ENCODE assay signal across 8 cellular contexts in genomic region chr19:46634045-46634655, GRCh38. TPM values are rescaled to one million over a fixed set of nuclear protein-coding genes. Genes with fewer than 3 reads are reported as not detected.
DNase-seq lines count a peak whose midpoint lies in the region; ATAC-seq and TF ChIP-seq lines count a peak whose summit lies in the region.

No MANE protein-coding gene starts in this region.

- peak; percentile 86 for DNase-seq in A673 (ENCODE audit: low spot score)
- DNase-seq in SK-N-SH = peak; percentile 90
- peak; percentile 85 to 88 for DNase-seq in cardiac muscle cell (ENCODE audit: low read depth in 1 of 2, low spot score in 1 of 2)
- peak; percentile 96 for DNase-seq in posterior vena cava (ENCODE audit: low spot score)
- peak; percentile 92 to 94 for DNase-seq in upper lobe of left lung

- H3K9me3 ChIP-seq in A673 (ENCODE audit: low read depth, low read length, poor library complexity, severe bottlenecking) (no peaks in the 10 kb centered on the region), SK-N-SH (no peaks in the 10 kb centered on the region), cardiac muscle cell (ENCODE audit: low read depth) (no peaks in the 10 kb centered on the region), upper lobe of left lung (no peaks in the 10 kb centered on the region)

- BruUV-seq in A673 (replicated peaks; lab: Mats Ljungman, UMichigan) = no TSS peak

- 9% methylated on average over 24 of the region's 38 CpGs for WGBS in SK-N-SH (ENCODE audit: low lambda C conversion rate)
- 0 to 12% methylated on average over 1 to 27 of the region's 38 CpGs for WGBS in upper lobe of left lung, 2 donors

- peak overlapping the region; percentile 19 to 84 (median 76) for H3K4me3 Mint-ChIP-seq in IgD-negative memory B cell
- peak overlapping the region; percentile 86 for H3K4me3 Mint-ChIP-seq in activated naive CD8-positive, alpha-beta T cell

- H3K9me2 ChIP-seq in SK-N-SH = no peaks in the 10 kb centered on the region

- H3K27me3 ChIP-seq in A673 (replicated peaks; ENCODE audit: insufficient read depth, low read depth, low read length, poor library complexity) = no peaks in the 10 kb centered on the region
- H3K27me3 ChIP-seq in SK-N-SH (ENCODE audit: insufficient read depth) = no peaks in the 10 kb centered on the region
- peaks cover 4% of the 10 kb centered on the region for H3K27me3 ChIP-seq in cardiac muscle cell
- H3K27me3 ChIP-seq in upper lobe of left lung = peaks cover 0 to 5% (median 0%) of the 10 kb centered on the region in 4 donors

- H3K27ac ChIP-seq in A673 (ENCODE audit: low read depth, low read length, poor library complexity, severe bottlenecking) (no peak overlapping the region), SK-N-SH (ENCODE audit: low read depth in 2 of 2, low read length in 1 of 2) (peak overlapping the region in 1 of 2 experiments; percentile 92; a peak in 2 of 4 replicates), cardiac muscle cell (no peak overlapping the region), upper lobe of left lung (peak overlapping the region in 2 of 4 donors; percentile 8 to 9)

- H3K4me1 Mint-ChIP-seq in IgD-negative memory B cell = peaks cover 0 to 15% (median 12%) of the 10 kb centered on the region in 3 donors
- peaks cover 18% of the 10 kb centered on the region for H3K4me1 Mint-ChIP-seq in activated naive CD8-positive, alpha-beta T cell (ENCODE audit: low read depth)

- POLR2A ChIA-PET in A673 (lab: Charles Lee; ENCODE audit: low non-redundant PET) = no interaction called here
- POLR2A ChIA-PET in SK-N-SH (lab: Yijun Ruan, JAX) = interaction anchor here (1.3 to 9.6 kb wide), 4 partner anchors 13 to 27 kb away, joined by 4 to 100 read pairs (median 18); partner anchors contain the start of gene DACT3

- peak overlapping the region; percentile 74; the same call in 1 of the 2 replicates for H3K4me2 ChIP-seq in SK-N-SH

- peaks cover 4% of the 10 kb centered on the region for H3F3A ChIP-seq in SK-N-SH (replicated peaks; ENCODE audit: insufficient read depth)

- H3K4me1 ChIP-seq in A673 (ENCODE audit: insufficient read depth, low read length, poor library complexity, severe bottlenecking) (peaks cover 33% of the 10 kb centered on the region), SK-N-SH (ENCODE audit: control insufficient read depth in 1 of 2, insufficient read depth in 2 of 2, low read depth in 1 of 2, low read length in 1 of 2) (peaks cover 16 to 56% of the 10 kb centered on the region in 2 experiments), cardiac muscle cell (ENCODE audit: low read depth) (peaks cover 13% of the 10 kb centered on the region), upper lobe of left lung (peaks cover 28 to 38% (median 31%) of the 10 kb centered on the region in 4 donors)

- no peaks in the 10 kb centered on the region for H3K79me2 ChIP-seq in SK-N-SH (ENCODE audit: insufficient read depth)

- no peak for TF ChIP-seq CTCF in A673 (conservative IDR thresholded peaks at IDR 0.05; ENCODE audit: low read depth, low read length)
- no peak for TF ChIP-seq CTCF in SK-N-SH (IDR thresholded peaks at IDR 0.05)
- TF ChIP-seq CTCF in cardiac muscle cell (IDR thresholded peaks at IDR 0.05; ENCODE audit: low read depth, low read length) = no peak
- TF ChIP-seq CTCF in upper lobe of left lung (IDR thresholded peaks at IDR 0.05) = no peak

- H2AFZ ChIP-seq in SK-N-SH (ENCODE audit: low read depth) = peak overlapping the region; percentile 68; the same call in 1 of the 2 replicates

- TF ChIP-seq EP300 in SK-N-SH (IDR thresholded peaks at IDR 0.05; ENCODE audit: borderline replicate concordance in 1 of 2, low read depth in 1 of 2, low read length in 1 of 2) (no peak), upper lobe of left lung (IDR thresholded peaks at IDR 0.05) (no peak)

- peak; percentile 49 for ATAC-seq in GM18907 (IDR thresholded peaks at IDR 0.05; ENCODE audit: unreplicated experiment)
- peak; percentile 68 to 92 for ATAC-seq in upper lobe of left lung (ENCODE audit: low FRiP score in 2 of 2)

- H3K4me3 ChIP-seq in A673 (ENCODE audit: low read depth, low read length, poor library complexity, severe bottlenecking) (peak overlapping the region; percentile 48), SK-N-SH (ENCODE audit: low read depth in 2 of 2, low read length in 1 of 2) (peak overlapping the region in 1 of 2 experiments; percentile 48; a peak in 2 of 4 replicates), cardiac muscle cell (peak overlapping the region; percentile 25), upper lobe of left lung (peak overlapping the region in 3 of 4 donors; percentile 20 to 30 (median 29))

- CTCF ChIA-PET in A673 (lab: Charles Lee) (interaction anchor here (0.6 kb wide), 1 partner anchor 568 kb away, joined by 6 read pairs; no protein-coding TSS in a partner anchor), SK-N-SH (lab: Yijun Ruan, JAX) (interaction anchor here (0.5 to 8.3 kb wide), 3 partner anchors 9 to 28 kb away, joined by 3 to 106 read pairs (median 3); partner anchors contain the start of gene DACT3)

- intact Hi-C loops in A673 (cut with micrococcal nuclease; ENCODE audit: unreplicated experiment) = loop anchor here (2.0 kb wide), 1 partner anchor 27 kb away; the partner anchor contains the start of gene DACT3
- intact Hi-C loops in posterior vena cava (cut with DNase I) = no loop called here

- no peaks in the 10 kb centered on the region for H3K36me3 Mint-ChIP-seq in IgD-negative memory B cell
- H3K36me3 Mint-ChIP-seq in activated naive CD8-positive, alpha-beta T cell = no peaks in the 10 kb centered on the region

- TF ChIP-seq RAD21 in SK-N-SH (IDR thresholded peaks at IDR 0.05; ENCODE audit: low read length) = no peak

- H3K27me3 Mint-ChIP-seq in IgD-negative memory B cell = peaks cover 15% of the 10 kb centered on the region
- H3K27me3 Mint-ChIP-seq in activated naive CD8-positive, alpha-beta T cell = no peaks in the 10 kb centered on the region

- H3K9ac ChIP-seq in SK-N-SH = no peak overlapping the region

- H3K27ac Mint-ChIP-seq in IgD-negative memory B cell = peak overlapping the region; percentile 31 to 99 (median 89)
- peak overlapping the region; percentile 19 for H3K27ac Mint-ChIP-seq in activated naive CD8-positive, alpha-beta T cell

- H3K36me3 ChIP-seq in A673 (ENCODE audit: insufficient read depth, low read length, poor library complexity, severe bottlenecking) (no peaks in the 10 kb centered on the region), SK-N-SH (replicated peaks in 1 of 2; ENCODE audit: control insufficient read depth in 1 of 2, insufficient read depth in 2 of 2, low read length in 1 of 2) (no peaks in the 10 kb centered on the region), cardiac muscle cell (no peaks in the 10 kb centered on the region), upper lobe of left lung (no peaks in the 10 kb centered on the region)

- TF ChIP-seq POLR2A in upper lobe of left lung (IDR thresholded peaks at IDR 0.05) = no peak

- no peaks in the 10 kb centered on the region for H4K20me1 ChIP-seq in SK-N-SH (ENCODE audit: insufficient read depth)

- no peaks in the 10 kb centered on the region for H3K9me3 Mint-ChIP-seq in IgD-negative memory B cell
- H3K9me3 Mint-ChIP-seq in activated naive CD8-positive, alpha-beta T cell (ENCODE audit: low read depth) = no peaks in the 10 kb centered on the region

TF ChIP-seq in SK-N-SH, 30 proteins besides CTCF, POLR2A, EP300 and RAD21 (continues in another document):
- TF ChIP-seq, protein P1, sequence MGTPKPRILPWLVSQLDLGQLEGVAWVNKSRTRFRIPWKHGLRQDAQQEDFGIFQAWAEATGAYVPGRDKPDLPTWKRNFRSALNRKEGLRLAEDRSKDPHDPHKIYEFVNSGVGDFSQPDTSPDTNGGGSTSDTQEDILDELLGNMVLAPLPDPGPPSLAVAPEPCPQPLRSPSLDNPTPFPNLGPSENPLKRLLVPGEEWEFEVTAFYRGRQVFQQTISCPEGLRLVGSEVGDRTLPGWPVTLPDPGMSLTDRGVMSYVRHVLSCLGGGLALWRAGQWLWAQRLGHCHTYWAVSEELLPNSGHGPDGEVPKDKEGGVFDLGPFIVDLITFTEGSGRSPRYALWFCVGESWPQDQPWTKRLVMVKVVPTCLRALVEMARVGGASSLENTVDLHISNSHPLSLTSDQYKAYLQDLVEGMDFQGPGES (IDR thresholded peaks at IDR 0.05; ENCODE audit: low read depth, low read length) = no peak
- TF ChIP-seq RFX5 (IDR thresholded peaks at IDR 0.05; ENCODE audit: low read length) (no peak), SIN3A (IDR thresholded peaks at IDR 0.05; ENCODE audit: borderline replicate concordance, low read depth, low read length) (no peak), GATA2 (CRISPR knock-in tag; IDR thresholded peaks at IDR 0.05) (no peak)

RNA-seq across cellular contexts. Expression of gene GNG8, which starts 1.9 kb away (rescaled TPM):
- total RNA-seq in A673 (2021) (not detected in 2 replicates), cardiac muscle cell (not detected in 2 replicates), posterior vena cava (not detected), upper lobe of left lung (not detected)
- polyA plus RNA-seq in IgD-negative memory B cell (not detected), SK-N-SH (2012; rRNA removed) (not detected in 2 replicates), cardiac muscle cell (6.8 and 16.2 TPM in 2 replicates)
- not detected in 2 replicates for polyA plus RNA-seq in SK-N-SH (2012; cell fraction: cytosol; rRNA removed)
- polyA plus RNA-seq in SK-N-SH (2012; cell fraction: nucleus; rRNA removed) = not detected in 2 replicates

RNA-seq across cellular contexts. Expression of gene PTGIR, which starts 9.3 kb away (rescaled TPM):
- total RNA-seq in A673 (2021) = 0.46 TPM in 1 of 2 replicates, not detected in the other
- polyA plus RNA-seq in IgD-negative memory B cell = 0.21 TPM
- 2.5 and 3.3 TPM in 2 replicates for polyA plus RNA-seq in SK-N-SH (2012; rRNA removed)
- 1.0 and 1.6 TPM in 2 replicates for polyA plus RNA-seq in SK-N-SH (2012; cell fraction: cytosol; rRNA removed)
- polyA plus RNA-seq in SK-N-SH (2012; cell fraction: nucleus; rRNA removed) = 9.5 and 11.9 TPM in 2 replicates
- 0.12 and 0.35 TPM in 2 replicates for total RNA-seq in cardiac muscle cell
- polyA plus RNA-seq in cardiac muscle cell = 0.82 TPM in 1 of 2 replicates, not detected in the other
- total RNA-seq in posterior vena cava = 10 to 100 TPM; 17.3 to 29.8 TPM
- total RNA-seq in upper lobe of left lung = 10 to 100 TPM in 3 of 6 donors, 1 to 10 TPM in 3; 6.4 to 26.0 (median 11.1) TPM

RNA-seq across cellular contexts. Expression of gene DACT3, which starts 26.8 kb away (rescaled TPM):
- total RNA-seq in A673 (2021) = 0.32 and 1.1 TPM in 2 replicates
- not detected for polyA plus RNA-seq in IgD-negative memory B cell
- 9.5 and 10.6 TPM in 2 replicates for polyA plus RNA-seq in SK-N-SH (2012; rRNA removed)
- polyA plus RNA-seq in SK-N-SH (2012; cell fraction: cytosol; rRNA removed) = 6.9 and 8.6 TPM in 2 replicates
- polyA plus RNA-seq in SK-N-SH (2012; cell fraction: nucleus; rRNA removed) = 7.0 and 8.3 TPM in 2 replicates
- total RNA-seq in cardiac muscle cell = 115 and 142 TPM in 2 replicates
- polyA plus RNA-seq in cardiac muscle cell = 107 and 153 TPM in 2 replicates
- 100 to 1,000 TPM in 1 of 2 donors, 10 to 100 TPM in 1; 72.0 to 122 TPM for total RNA-seq in posterior vena cava
- 10 to 100 TPM in 2 of 6 donors, 1 to 10 TPM in 4; 1.8 to 12.0 (median 4.0) TPM for total RNA-seq in upper lobe of left lung

RNA-seq across cellular contexts. Expression of gene CALM3, which starts 33.0 kb away (rescaled TPM):
- 272 and 291 TPM in 2 replicates for total RNA-seq in A673 (2021)
- 81.2 TPM for polyA plus RNA-seq in IgD-negative memory B cell
- polyA plus RNA-seq in SK-N-SH (2012; rRNA removed) = 445 and 495 TPM in 2 replicates
- 552 and 634 TPM in 2 replicates for polyA plus RNA-seq in SK-N-SH (2012; cell fraction: cytosol; rRNA removed)
- polyA plus RNA-seq in SK-N-SH (2012; cell fraction: nucleus; rRNA removed) = 207 and 230 TPM in 2 replicates
- 414 and 867 TPM in 2 replicates for total RNA-seq in cardiac muscle cell
- polyA plus RNA-seq in cardiac muscle cell = 412 and 576 TPM in 2 replicates
- 100 to 1,000 TPM; 182 to 244 TPM for total RNA-seq in posterior vena cava
- 100 to 1,000 TPM in 4 of 6 donors, 10 to 100 TPM in 2; 74.4 to 176 (median 123) TPM for total RNA-seq in upper lobe of left lung
